In the genomic region with DNA sequence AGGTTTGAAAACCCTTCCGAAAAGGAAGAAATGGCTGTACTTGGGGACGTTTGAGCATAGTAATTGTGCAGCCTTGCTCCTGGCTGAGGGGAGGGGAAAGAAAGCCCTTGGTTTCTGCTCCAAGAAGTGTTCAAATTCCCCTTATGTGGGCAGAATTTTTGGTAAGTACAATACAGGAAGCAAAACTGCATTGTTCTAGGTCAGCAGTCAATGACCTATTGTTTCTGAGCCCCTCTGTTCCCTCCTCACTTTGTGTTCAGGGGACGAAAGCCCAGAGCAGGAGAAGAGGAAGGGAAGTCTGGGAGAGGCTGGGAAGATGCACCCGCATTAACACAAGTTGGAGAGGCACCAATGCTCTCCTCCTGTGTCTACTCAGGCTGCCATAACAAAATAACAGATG, we compare ENCODE assay signal across 10 cellular contexts. TPM values are rescaled to one million over a fixed set of nuclear protein-coding genes. Genes with fewer than 3 reads are reported as not detected.
DNase-seq lines count a peak whose midpoint lies in the region; ATAC-seq and TF ChIP-seq lines count a peak whose summit lies in the region.
"Had no signal": no experiment of that assay in that cellular context is flagged by ENCODE, and none has a peak within 500 bp of the region (broad histone marks: within the 10 kb centered on the region; RNA-seq: fewer than 3 reads in every experiment).

No MANE protein-coding gene starts in this region.

- peaks cover 30% of the 10 kb centered on the region for H3K4me1 ChIP-seq in vagina
- H3K4me1 ChIP-seq: sigmoid colon had no signal

- DNase-seq in left ventricle myocardium superior, result no peak
- no peak for DNase-seq in Right ventricle myocardium inferior (ENCODE audit: missing footprints)
- no peak for DNase-seq in WTC11 (ENCODE audit: low spot score)
- no peak for DNase-seq in vagina (ENCODE audit: extremely low spot score in 2 of 2)
- DNase-seq in stimulated activated CD4-positive, alpha-beta T cell treated with anti-CD3 and anti-CD28 coated beads, Interleukin-4, amount 100 ng/mL, for 24 hours, result no peak
- no peak for DNase-seq in stimulated activated CD4-positive, alpha-beta T cell treated with anti-CD3 and anti-CD28 coated beads, Interleukin-2, amount 100 ng/mL, for 48 hours
- no peak for DNase-seq in SHP77 treated with DMSO at 0.1 percent for 48 hours (lab: John Stamatoyannopoulos, UW)
- DNase-seq: activated naive CD8-positive, alpha-beta T cell treated with anti-CD3 and anti-CD28 coated beads, Interleukin-2, amount 10 ng/mL, durations not matched to agents 7 days and 5 days; sigmoid colon had no signal

- H3K27ac ChIP-seq in vagina, result peak overlapping the region; percentile 16
- H3K27ac ChIP-seq: sigmoid colon had no signal

- TF ChIP-seq CTCF in WTC11 (IDR thresholded peaks at IDR 0.05), result no peak
- no peak for TF ChIP-seq CTCF in vagina (IDR thresholded peaks at IDR 0.05)

- H3K27ac Mint-ChIP-seq in WTC11, result peak overlapping the region; percentile 75
- H3K27ac Mint-ChIP-seq: activated naive CD8-positive, alpha-beta T cell treated with anti-CD3 and anti-CD28 coated beads, Interleukin-2, amount 10 ng/mL, durations not matched to agents 7 days and 5 days had no signal

- no peaks in the 10 kb centered on the region for H3K9me3 ChIP-seq in vagina
- H3K9me3 ChIP-seq: sigmoid colon had no signal

- no peak overlapping the region for H3K4me3 Mint-ChIP-seq in WTC11
- H3K4me3 Mint-ChIP-seq: activated naive CD8-positive, alpha-beta T cell treated with anti-CD3 and anti-CD28 coated beads, Interleukin-2, amount 10 ng/mL, durations not matched to agents 7 days and 5 days had no signal

- intact Hi-C loops in left ventricle myocardium superior (cut with micrococcal nuclease) (no loop called here), Right ventricle myocardium inferior (cut with DNase I) (no loop called here), vagina (cut with DNase I) (no loop called here)

- no peak for TF ChIP-seq POLR2A in vagina (IDR thresholded peaks at IDR 0.05)

- H3K4me3 ChIP-seq in vagina, result no peak overlapping the region
- H3K4me3 ChIP-seq: sigmoid colon had no signal

- peak; percentile 38 for ATAC-seq in left ventricle myocardium superior
- ATAC-seq in Right ventricle myocardium inferior, result no peak
- peak; percentile 27 for ATAC-seq in HG02938 (IDR thresholded peaks at IDR 0.05; ENCODE audit: unreplicated experiment)
- no peak for ATAC-seq in WTC11

- H3K27me3 ChIP-seq in vagina, result no peaks in the 10 kb centered on the region
- H3K27me3 ChIP-seq: sigmoid colon had no signal

- H3K36me3 ChIP-seq in vagina, result no peaks in the 10 kb centered on the region
- H3K36me3 ChIP-seq: sigmoid colon had no signal

- POLR2A ChIA-PET in WTC11 (lab: Charles Lee), result no interaction called here

- H3K36me3 Mint-ChIP-seq in WTC11, result peaks cover 23% of the 10 kb centered on the region
- H3K36me3 Mint-ChIP-seq: activated naive CD8-positive, alpha-beta T cell treated with anti-CD3 and anti-CD28 coated beads, Interleukin-2, amount 10 ng/mL, durations not matched to agents 7 days and 5 days had no signal

- no peaks in the 10 kb centered on the region for H3K27me3 Mint-ChIP-seq in WTC11 (ENCODE audit: low read depth)
- H3K27me3 Mint-ChIP-seq: activated naive CD8-positive, alpha-beta T cell treated with anti-CD3 and anti-CD28 coated beads, Interleukin-2, amount 10 ng/mL, durations not matched to agents 7 days and 5 days had no signal

- H3K9me3 Mint-ChIP-seq in WTC11, result no peaks in the 10 kb centered on the region
- H3K9me3 Mint-ChIP-seq: activated naive CD8-positive, alpha-beta T cell treated with anti-CD3 and anti-CD28 coated beads, Interleukin-2, amount 10 ng/mL, durations not matched to agents 7 days and 5 days had no signal

- H3K4me1 Mint-ChIP-seq in WTC11, result peaks cover 63% of the 10 kb centered on the region

- CTCF ChIA-PET in WTC11 (lab: Charles Lee), result no interaction called here

TF ChIP-seq in WTC11, 78 proteins besides CTCF, POLR2A, EP300 and RAD21 (continues in another document):
- TF ChIP-seq ATF1 (CRISPR knock-in tag; IDR thresholded peaks at IDR 0.05) (no peak), ZNF263 (CRISPR knock-in tag; IDR thresholded peaks at IDR 0.05; ENCODE audit: low read depth) (no peak), MXD4 (CRISPR knock-in tag; IDR thresholded peaks at IDR 0.05; ENCODE audit: borderline replicate concordance) (no peak), GRHL2 (CRISPR knock-in tag; IDR thresholded peaks at IDR 0.05; ENCODE audit: insufficient replicate concordance, severe bottlenecking) (no peak), CDX4 (CRISPR knock-in tag; IDR thresholded peaks at IDR 0.05; ENCODE audit: borderline replicate concordance) (no peak), SP1 (CRISPR knock-in tag; conservative IDR thresholded peaks at IDR 0.05) (no peak), SOX15 (CRISPR knock-in tag; IDR thresholded peaks at IDR 0.05) (no peak), TP53 (CRISPR knock-in tag; IDR thresholded peaks at IDR 0.05) (no peak), NFE2L1 (CRISPR knock-in tag; IDR thresholded peaks at IDR 0.05) (no peak), KAT7 (CRISPR knock-in tag; IDR thresholded peaks at IDR 0.05; ENCODE audit: borderline replicate concordance) (no peak)
- TF ChIP-seq, protein P1, sequence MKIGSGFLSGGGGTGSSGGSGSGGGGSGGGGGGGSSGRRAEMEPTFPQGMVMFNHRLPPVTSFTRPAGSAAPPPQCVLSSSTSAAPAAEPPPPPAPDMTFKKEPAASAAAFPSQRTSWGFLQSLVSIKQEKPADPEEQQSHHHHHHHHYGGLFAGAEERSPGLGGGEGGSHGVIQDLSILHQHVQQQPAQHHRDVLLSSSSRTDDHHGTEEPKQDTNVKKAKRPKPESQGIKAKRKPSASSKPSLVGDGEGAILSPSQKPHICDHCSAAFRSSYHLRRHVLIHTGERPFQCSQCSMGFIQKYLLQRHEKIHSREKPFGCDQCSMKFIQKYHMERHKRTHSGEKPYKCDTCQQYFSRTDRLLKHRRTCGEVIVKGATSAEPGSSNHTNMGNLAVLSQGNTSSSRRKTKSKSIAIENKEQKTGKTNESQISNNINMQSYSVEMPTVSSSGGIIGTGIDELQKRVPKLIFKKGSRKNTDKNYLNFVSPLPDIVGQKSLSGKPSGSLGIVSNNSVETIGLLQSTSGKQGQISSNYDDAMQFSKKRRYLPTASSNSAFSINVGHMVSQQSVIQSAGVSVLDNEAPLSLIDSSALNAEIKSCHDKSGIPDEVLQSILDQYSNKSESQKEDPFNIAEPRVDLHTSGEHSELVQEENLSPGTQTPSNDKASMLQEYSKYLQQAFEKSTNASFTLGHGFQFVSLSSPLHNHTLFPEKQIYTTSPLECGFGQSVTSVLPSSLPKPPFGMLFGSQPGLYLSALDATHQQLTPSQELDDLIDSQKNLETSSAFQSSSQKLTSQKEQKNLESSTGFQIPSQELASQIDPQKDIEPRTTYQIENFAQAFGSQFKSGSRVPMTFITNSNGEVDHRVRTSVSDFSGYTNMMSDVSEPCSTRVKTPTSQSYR (CRISPR knock-in tag; IDR thresholded peaks at IDR 0.05), result no peak
- TF ChIP-seq, protein P2, sequence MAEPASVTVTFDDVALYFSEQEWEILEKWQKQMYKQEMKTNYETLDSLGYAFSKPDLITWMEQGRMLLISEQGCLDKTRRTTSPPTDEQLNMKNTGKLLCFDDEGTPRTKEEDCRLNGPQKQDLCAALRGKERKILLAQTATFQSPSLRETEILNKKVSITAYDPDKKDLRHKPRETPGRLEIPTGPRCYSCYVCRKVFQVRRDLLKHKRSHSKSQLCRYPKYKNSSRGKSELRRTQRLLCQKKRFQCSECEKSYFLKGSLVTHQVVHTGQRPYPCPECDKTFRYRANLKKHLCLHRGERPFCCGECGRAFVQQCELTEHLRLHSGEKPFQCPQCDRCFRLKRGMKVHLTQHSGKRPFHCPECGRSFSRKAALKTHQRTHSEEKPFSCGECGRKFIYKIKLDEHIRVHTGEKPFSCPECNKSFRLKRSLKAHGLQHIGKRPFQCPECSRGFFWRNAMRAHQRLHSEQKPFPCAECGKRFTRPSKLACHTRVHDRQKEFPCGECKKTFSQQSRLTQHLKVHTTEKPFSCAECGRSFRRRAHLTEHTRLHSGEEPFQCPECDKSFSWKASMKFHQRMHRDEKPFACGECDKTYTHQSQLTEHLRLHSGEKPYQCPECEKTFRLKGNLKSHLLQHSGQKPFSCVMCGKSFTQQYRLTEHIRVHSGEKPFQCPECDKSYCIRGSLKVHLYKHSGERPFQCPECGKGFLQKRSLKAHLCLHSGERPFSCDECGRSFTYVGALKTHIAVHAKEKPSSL (CRISPR knock-in tag; conservative IDR thresholded peaks at IDR 0.05), result no peak
- TF ChIP-seq, protein P3, sequence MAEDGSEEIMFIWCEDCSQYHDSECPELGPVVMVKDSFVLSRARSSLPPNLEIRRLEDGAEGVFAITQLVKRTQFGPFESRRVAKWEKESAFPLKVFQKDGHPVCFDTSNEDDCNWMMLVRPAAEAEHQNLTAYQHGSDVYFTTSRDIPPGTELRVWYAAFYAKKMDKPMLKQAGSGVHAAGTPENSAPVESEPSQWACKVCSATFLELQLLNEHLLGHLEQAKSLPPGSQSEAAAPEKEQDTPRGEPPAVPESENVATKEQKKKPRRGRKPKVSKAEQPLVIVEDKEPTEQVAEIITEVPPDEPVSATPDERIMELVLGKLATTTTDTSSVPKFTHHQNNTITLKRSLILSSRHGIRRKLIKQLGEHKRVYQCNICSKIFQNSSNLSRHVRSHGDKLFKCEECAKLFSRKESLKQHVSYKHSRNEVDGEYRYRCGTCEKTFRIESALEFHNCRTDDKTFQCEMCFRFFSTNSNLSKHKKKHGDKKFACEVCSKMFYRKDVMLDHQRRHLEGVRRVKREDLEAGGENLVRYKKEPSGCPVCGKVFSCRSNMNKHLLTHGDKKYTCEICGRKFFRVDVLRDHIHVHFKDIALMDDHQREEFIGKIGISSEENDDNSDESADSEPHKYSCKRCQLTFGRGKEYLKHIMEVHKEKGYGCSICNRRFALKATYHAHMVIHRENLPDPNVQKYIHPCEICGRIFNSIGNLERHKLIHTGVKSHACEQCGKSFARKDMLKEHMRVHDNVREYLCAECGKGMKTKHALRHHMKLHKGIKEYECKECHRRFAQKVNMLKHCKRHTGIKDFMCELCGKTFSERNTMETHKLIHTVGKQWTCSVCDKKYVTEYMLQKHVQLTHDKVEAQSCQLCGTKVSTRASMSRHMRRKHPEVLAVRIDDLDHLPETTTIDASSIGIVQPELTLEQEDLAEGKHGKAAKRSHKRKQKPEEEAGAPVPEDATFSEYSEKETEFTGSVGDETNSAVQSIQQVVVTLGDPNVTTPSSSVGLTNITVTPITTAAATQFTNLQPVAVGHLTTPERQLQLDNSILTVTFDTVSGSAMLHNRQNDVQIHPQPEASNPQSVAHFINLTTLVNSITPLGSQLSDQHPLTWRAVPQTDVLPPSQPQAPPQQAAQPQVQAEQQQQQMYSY (CRISPR knock-in tag; IDR thresholded peaks at IDR 0.05), result no peak

RNA-seq across cellular contexts. Expression of gene BASP1, which starts 11.9 kb away (rescaled TPM):
- 2.0 TPM for total RNA-seq in left ventricle myocardium superior
- 3.2 TPM for total RNA-seq in Right ventricle myocardium inferior
- total RNA-seq in WTC11 (2021), result 108 to 123 TPM (median 119 TPM) in 3 replicates
- 46.4 TPM for total RNA-seq in vagina

Comparison
In these comparisons a context has a peak if more than half of its experiments do, and no peak if none do; other contexts are left out.
1. ATAC-seq: peak in left ventricle myocardium superior (single experiment) and HG02938 (single experiment); none in Right ventricle myocardium inferior (single experiment) and WTC11 (single experiment).
2. RNA of gene BASP1, which starts 11.9 kb away (total RNA-seq): 108 to 123 TPM in WTC11 and 46.4 TPM in vagina (single experiment); 3.2 TPM in Right ventricle myocardium inferior (single experiment) and 2.0 TPM in left ventricle myocardium superior (single experiment); every median in the first group is over 10 times any median in the second.